In genomic region chr9:125049212-125049611, GRCh38 we compare ENCODE assay signal across 16 cellular contexts.
"Had no signal": no experiment of that assay in that cellular context is flagged by ENCODE, and none has a peak within 500 bp of the region (broad histone marks: within the 10 kb centered on the region; RNA-seq: fewer than 3 reads in every experiment).

No MANE protein-coding gene starts in this region.

- H3K4me3 ChIP-seq: cardiac muscle cell, lung, thoracic aorta had no signal

- DNase-seq: activated CD4-positive, alpha-beta memory T cell treated with anti-CD3 and anti-CD28 coated beads for 36 hours; activated gamma-delta T cell treated with Interleukin-2 at 50 U/mL for 16 hours; activated naive CD8-positive, alpha-beta T cell treated with anti-CD3 and anti-CD28 coated beads, Interleukin-2, amount 10 ng/mL, durations not matched to agents 7 days and 5 days; activated T-cell treated with anti-CD3 and anti-CD28 coated beads, Interleukin-2, amount 50 U/mL, for 72 hours; aorta; cortex of kidney; immature natural killer cell; left colon; stimulated activated CD4-positive, alpha-beta T cell treated with anti-CD3 and anti-CD28 coated beads, Interleukin-15, amount 100 ng/mL, for 24 hours; stimulated activated CD4-positive, alpha-beta T cell treated with anti-CD3 and anti-CD28 coated beads, Interleukin-4, amount 100 ng/mL, for 24 hours; stimulated activated naive CD8-positive, alpha-beta T cell treated with anti-CD3 and anti-CD28 coated beads, Interleukin-15, amount 100 ng/mL, for 72 hours; T1000 had no signal

- H3K9me3 ChIP-seq: thoracic aorta had no signal

- H3K27ac ChIP-seq: cardiac muscle cell, thoracic aorta had no signal

- H3K27me3 ChIP-seq: cardiac muscle cell had no signal

- ATAC-seq: activated T-cell treated with anti-CD3 and anti-CD28 coated beads, Interleukin-2, amount 50 U/mL, for 72 hours; left colon; natural killer cell treated with Interleukin-12 subunit alpha and Interleukin-12 subunit beta and Interleukin-15 and Interleukin-18, amount 100 ng/mL, for 72 hours; stimulated activated naive CD8-positive, alpha-beta T cell treated with anti-CD3 and anti-CD28 coated beads, Interleukin-15, amount 100 ng/mL, for 72 hours had no signal

- H3K36me3 ChIP-seq: cardiac muscle cell, thoracic aorta had no signal
